Comparison of ENCODE assay signal across 8 cellular contexts in the genomic region with DNA sequence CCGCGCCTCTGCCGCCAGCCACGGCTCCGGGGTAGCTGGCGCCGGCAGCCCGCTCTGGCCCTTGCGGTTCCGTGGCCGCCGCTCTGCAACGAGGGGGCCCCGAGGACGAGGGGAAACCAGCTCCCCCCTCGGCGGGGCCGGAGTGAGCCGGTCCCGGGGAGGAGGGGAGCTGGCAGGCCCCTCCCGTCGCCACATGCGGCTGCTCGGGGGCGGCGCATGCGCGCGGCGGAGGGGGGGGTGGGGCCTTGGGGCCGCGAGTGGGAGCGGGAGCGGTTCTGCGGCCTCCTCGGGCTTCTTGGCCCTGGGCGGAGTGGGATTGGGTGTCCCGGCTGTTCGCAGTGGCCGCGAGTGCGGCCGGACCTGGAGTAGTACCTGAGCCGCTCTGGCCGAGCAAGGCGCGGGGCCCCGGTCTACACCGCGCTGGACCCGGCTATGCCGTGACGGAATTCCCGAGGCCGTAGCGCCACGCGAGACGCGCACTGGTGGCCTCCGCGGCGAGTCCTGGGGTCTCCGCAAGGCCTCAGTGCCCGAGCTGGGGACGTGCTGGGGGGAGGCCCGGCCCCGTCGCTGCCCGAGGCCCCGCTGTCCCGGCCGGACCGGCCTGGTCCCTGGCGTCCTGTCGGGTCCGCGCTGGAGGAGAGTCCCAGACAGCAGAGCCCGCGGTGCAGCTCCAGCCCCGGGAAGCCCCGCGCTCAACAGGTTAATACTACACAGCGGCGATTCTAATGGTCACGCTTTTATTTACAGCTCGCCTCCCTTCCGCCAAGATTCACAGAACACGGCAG. TPM values are rescaled to one million over a fixed set of nuclear protein-coding genes. Genes with fewer than 3 reads are reported as not detected.
DNase-seq lines count a peak whose midpoint lies in the region; ATAC-seq and TF ChIP-seq lines count a peak whose summit lies in the region.

No MANE protein-coding gene starts in this region.

- peaks cover 59% of the 10 kb centered on the region for H3K79me2 ChIP-seq in Karpas-422 (ENCODE audit: low read length)

- H3K4me3 ChIP-seq in Karpas-422 (ENCODE audit: low read length), result peak overlapping the region; percentile 90
- peak overlapping the region; percentile 97 for H3K4me3 ChIP-seq in SK-N-MC
- peak overlapping the region; percentile 56 for H3K4me3 ChIP-seq in ovary
- H3K4me3 ChIP-seq in thymus (ENCODE audit: low read length), result peak overlapping the region; percentile 80

- H3K9me3 ChIP-seq in ES-I3 (ENCODE audit: control insufficient read depth, insufficient read depth, low read length) (no peaks in the 10 kb centered on the region), Karpas-422 (ENCODE audit: low read length) (no peaks in the 10 kb centered on the region), SK-N-MC (ENCODE audit: low read depth, low read length) (no peaks in the 10 kb centered on the region), ovary (no peaks in the 10 kb centered on the region), thymus (ENCODE audit: control insufficient read depth) (no peaks in the 10 kb centered on the region)

- peaks cover 23% of the 10 kb centered on the region for H3K4me1 Mint-ChIP-seq in activated naive CD8-positive, alpha-beta T cell (ENCODE audit: low read depth)

- ATAC-seq in GM21786 (IDR thresholded peaks at IDR 0.05; ENCODE audit: unreplicated experiment), result peak; percentile 56

- H3K4me3 Mint-ChIP-seq in activated naive CD8-positive, alpha-beta T cell, result peak overlapping the region; percentile 96

- H3K27ac ChIP-seq in Karpas-422 (ENCODE audit: low read length) (peak overlapping the region; percentile 54; the same call in 1 of the 2 replicates), SK-N-MC (peak overlapping the region; percentile 90), ovary (peak overlapping the region; percentile 90 to 95), thymus (ENCODE audit: low read depth) (peak overlapping the region; percentile 91)

- H3K27me3 Mint-ChIP-seq in activated naive CD8-positive, alpha-beta T cell, result no peaks in the 10 kb centered on the region

- H3K9ac ChIP-seq in ES-I3 (ENCODE audit: low read depth, low read length) (peak overlapping the region; percentile 97), Karpas-422 (ENCODE audit: low read length) (peak overlapping the region; percentile 97), SK-N-MC (ENCODE audit: insufficient read length) (peak overlapping the region; percentile 93)

- intact Hi-C loops in head of caudate nucleus (cut with DNase I), result loop anchor here (5.0 kb wide), 1 partner anchor 294 kb away; a partner anchor contains a TSS
- intact Hi-C loops in ovary (cut with DNase I), result loop anchor here in 3 of 4 donors (10.0 kb wide), 3 partner anchors 79 to 341 kb away; no protein-coding TSS in a partner anchor

- H3K36me3 ChIP-seq in ES-I3 (ENCODE audit: insufficient read depth, low read length) (peaks cover 3% of the 10 kb centered on the region; the same call in 1 of the 2 replicates), Karpas-422 (ENCODE audit: insufficient read depth, low read length) (peaks cover 11% of the 10 kb centered on the region; the same call in 1 of the 2 replicates), SK-N-MC (ENCODE audit: insufficient read depth, low read length) (peaks cover 8% of the 10 kb centered on the region), ovary (no peaks in the 10 kb centered on the region), thymus (ENCODE audit: control insufficient read depth, insufficient read depth) (peaks cover 23% of the 10 kb centered on the region)

- H3K36me3 Mint-ChIP-seq in activated naive CD8-positive, alpha-beta T cell, result peaks cover 7% of the 10 kb centered on the region

- peak in 1 of 3 donors; percentile 43 for TF ChIP-seq CTCF in ovary (IDR thresholded peaks at IDR 0.05)

- peak; percentile 65 for TF ChIP-seq POLR2A in ovary (IDR thresholded peaks at IDR 0.05)

- DNase-seq in Karpas-422, result peak; percentile 92
- DNase-seq in SK-N-MC (ENCODE audit: low read depth, low spot score), result no peak
- DNase-seq in head of caudate nucleus, result peak; percentile 32 to 91 (median 83)
- peak; percentile 76 to 91 (median 86) for DNase-seq in ovary

- no peaks in the 10 kb centered on the region for H4K20me1 ChIP-seq in Karpas-422 (ENCODE audit: insufficient read depth, low read depth, low read length)

- no peaks in the 10 kb centered on the region for H3K9me2 ChIP-seq in Karpas-422 (replicated peaks; ENCODE audit: insufficient read depth, low read length)

- H3K27ac Mint-ChIP-seq in activated naive CD8-positive, alpha-beta T cell, result peak overlapping the region; percentile 97

- H3K9me3 Mint-ChIP-seq in activated naive CD8-positive, alpha-beta T cell (ENCODE audit: low read depth), result no peaks in the 10 kb centered on the region

- H3K4me1 ChIP-seq in ES-I3 (ENCODE audit: insufficient read depth, low read length) (peaks cover 6% of the 10 kb centered on the region; the same call in 1 of the 2 replicates), Karpas-422 (ENCODE audit: low read length) (peaks cover 24% of the 10 kb centered on the region), ovary (ENCODE audit: insufficient read depth) (peaks cover 10% of the 10 kb centered on the region), thymus (ENCODE audit: control insufficient read depth, insufficient read depth, low read length) (peaks cover 18% of the 10 kb centered on the region)

- 0 to 1% (median 0%) methylated on average over 5 to 89 of the region's 89 CpGs for WGBS in ovary, 3 donors
- WGBS in thymus, result under 1% methylated on average over 89 of the region's 89 CpGs

- H3K27me3 ChIP-seq in Karpas-422 (ENCODE audit: low read length) (no peaks in the 10 kb centered on the region), ovary (no peaks in the 10 kb centered on the region), thymus (ENCODE audit: control insufficient read depth, insufficient read depth) (no peaks in the 10 kb centered on the region)

- no peak for TF ChIP-seq EP300 in ovary (IDR thresholded peaks at IDR 0.05)

- H3K4me2 ChIP-seq in Karpas-422 (ENCODE audit: low read depth, low read length, poor library complexity, severe bottlenecking), result peak overlapping the region; percentile 91

- H2AFZ ChIP-seq in Karpas-422 (ENCODE audit: low read length), result peak overlapping the region; percentile 48; the same call in 1 of the 2 replicates

RNA-seq across cellular contexts. Expression of a gene that starts 0.5 kb away (rescaled TPM):
- total RNA-seq in Karpas-422 (2014; rRNA removed; shearing (Covaris generic); ENCODE audit: low replicate concordance), result 16.1 and 23.2 TPM in 2 replicates
- total RNA-seq in ovary, result 10 to 100 TPM in 6 of 7 donors, 1 to 10 TPM in 1; 7.9 to 14.9 (median 11.4) TPM
- polyA plus RNA-seq in ovary, result 1 to 10 TPM; 7.9 to 8.4 TPM
- polyA plus RNA-seq in thymus, result 24.8 TPM
